Comparison of ENCODE assay signal across 8 cellular contexts in genomic region chr12:133080051-133080618, GRCh38. TPM values are rescaled to one million over a fixed set of nuclear protein-coding genes. Genes with fewer than 3 reads are reported as not detected.
A peak's percentile ranks its signal among the peaks of the same experiment; 100 is the strongest.
DNase-seq lines count a peak whose midpoint lies in the region; ATAC-seq and TF ChIP-seq lines count a peak whose summit lies in the region.

No MANE protein-coding gene starts in this region.

- peaks cover 10% of the 10 kb centered on the region for H3K4me1 Mint-ChIP-seq in activated T-cell treated with anti-CD3 and anti-CD28 coated beads, Interleukin-2, amount 50 U/mL, for 72 hours (ENCODE audit: low read depth)

- H3K4me3 Mint-ChIP-seq in activated T-cell treated with anti-CD3 and anti-CD28 coated beads, Interleukin-2, amount 50 U/mL, for 72 hours = no peak overlapping the region

- in situ Hi-C loops in Panc1 (cut with HindIII; ENCODE audit: low pct_unique_long_range_greater_than_20kb, low sequenced_read_pairs) = no loop called here

- ATAC-seq in GM21576 (IDR thresholded peaks at IDR 0.05; ENCODE audit: unreplicated experiment) (peak; percentile 78), Panc1 (peak; percentile 93)
- peak; percentile 81 to 85 for ATAC-seq in activated T-cell treated with anti-CD3 and anti-CD28 coated beads, Interleukin-2, amount 50 U/mL, for 72 hours (replicated peaks in 1 of 2)

- intact Hi-C loops in Panc1 (cut with micrococcal nuclease; ENCODE audit: unreplicated experiment) = no loop called here

- peaks cover 19 to 27% of the 10 kb centered on the region in 2 donors for H3K9me3 Mint-ChIP-seq in activated T-cell treated with anti-CD3 and anti-CD28 coated beads, Interleukin-2, amount 50 U/mL, for 72 hours

- no peaks in the 10 kb centered on the region for H3K4me1 ChIP-seq in Panc1 (ENCODE audit: control insufficient read depth, insufficient read depth, low read length)

- BruUV-seq in Panc1 (replicated peaks; lab: Mats Ljungman, UMichigan) = TSS peak; percentile 91

- no peak overlapping the region for H3K27ac Mint-ChIP-seq in activated T-cell treated with anti-CD3 and anti-CD28 coated beads, Interleukin-2, amount 50 U/mL, for 72 hours

- peak overlapping the region; percentile 74 to 79 for H3K4me3 ChIP-seq in Panc1 (ENCODE audit: low read depth in 2 of 2, low read length in 2 of 2)

- peak overlapping the region; percentile 77 for H3K27ac ChIP-seq in Panc1 (ENCODE audit: low read length)

- CTCF ChIA-PET in Panc1 (lab: Charles Lee) = no interaction called here

- no peaks in the 10 kb centered on the region for H3K27me3 ChIP-seq in Panc1 (ENCODE audit: control insufficient read depth, insufficient read depth, low read length)

- H3K36me3 Mint-ChIP-seq in activated T-cell treated with anti-CD3 and anti-CD28 coated beads, Interleukin-2, amount 50 U/mL, for 72 hours (ENCODE audit: insufficient read depth in 2 of 2) = peaks cover 41 to 61% of the 10 kb centered on the region in 2 donors

- TF ChIP-seq EP300 in Ishikawa (IDR thresholded peaks at IDR 0.05; ENCODE audit: borderline replicate concordance) = no peak; the same call in 1 of the 2 replicates

- no peak for TF ChIP-seq CTCF in Panc1 (IDR thresholded peaks at IDR 0.05)

- peaks cover 12% of the 10 kb centered on the region for H3K36me3 ChIP-seq in Panc1 (ENCODE audit: control insufficient read depth, insufficient read depth, low read length)

- peaks cover 60% of the 10 kb centered on the region for H3K9me3 ChIP-seq in Panc1 (ENCODE audit: control insufficient read depth, insufficient read depth, low read depth, low read length)

- peak; percentile 99 for DNase-seq in DMS53 treated with DMSO at 0.1 percent for 48 hours (lab: John Stamatoyannopoulos, UW; ENCODE audit: unreplicated experiment)
- DNase-seq in Panc1 (ENCODE audit: low read depth, low spot score) = peak; percentile 92
- peak; percentile 95 to 98 for DNase-seq in activated T-cell treated with anti-CD3 and anti-CD28 coated beads, Interleukin-2, amount 50 U/mL, for 72 hours
- DNase-seq in fibroblast of gingiva (ENCODE audit: low read depth) = peak; percentile 100
- peak; percentile 100 for DNase-seq in myocyte (ENCODE audit: low read depth)
- peak; percentile 84 to 95 for DNase-seq in stimulated activated CD8-positive, alpha-beta memory T cell treated with anti-CD3 and anti-CD28 coated beads, Interleukin-7, amount 100 ng/mL, for 48 hours (ENCODE audit: extremely low read depth in 1 of 2, low read depth in 1 of 2)

- no peaks in the 10 kb centered on the region for H3K27me3 Mint-ChIP-seq in activated T-cell treated with anti-CD3 and anti-CD28 coated beads, Interleukin-2, amount 50 U/mL, for 72 hours (ENCODE audit: low read depth)

- POLR2A ChIA-PET in Panc1 (lab: Charles Lee) = no interaction called here

- TF ChIP-seq RAD21 in Ishikawa (IDR thresholded peaks at IDR 0.05; ENCODE audit: low read depth) = no peak

TF ChIP-seq in Ishikawa, 13 proteins besides CTCF, POLR2A, EP300 and RAD21:
- TF ChIP-seq TEAD4 (IDR thresholded peaks at IDR 0.05) (peak; percentile 48; the same call in 1 of the 2 replicates), YY1 (IDR thresholded peaks at IDR 0.05; ENCODE audit: low read depth) (no peak), USF1 (IDR thresholded peaks at IDR 0.05) (peak; percentile 48), ZBTB7A (IDR thresholded peaks at IDR 0.05; ENCODE audit: low read depth) (no peak), CREB1 (IDR thresholded peaks at IDR 0.05; ENCODE audit: low read depth) (peak; percentile 96), EGR1 (IDR thresholded peaks at IDR 0.05) (no peak), NFIC (IDR thresholded peaks at IDR 0.05) (peak; percentile 16; the same call in 1 of the 2 replicates), MAX (IDR thresholded peaks at IDR 0.05) (peak; percentile 65), TCF12 (IDR thresholded peaks at IDR 0.05; ENCODE audit: low read depth) (peak; percentile 57), TAF1 (IDR thresholded peaks at IDR 0.05; ENCODE audit: low read depth) (0 out of 2 replicates have a peak, but pooled peaks have one; percentile 4), FOXM1 (IDR thresholded peaks at IDR 0.05; ENCODE audit: borderline replicate concordance, low read depth) (no peak; the same call in 1 of the 2 replicates)

RNA-seq across cellular contexts. Expression of gene ZNF140, which starts 0.6 kb away (rescaled TPM):
- total RNA-seq in Panc1 (2021; ENCODE audit: unreplicated experiment) = 14.3 TPM
- polyA plus RNA-seq in Panc1 (2012; ENCODE audit: insufficient read length) = 10.1 TPM
- 10 to 100 TPM; 24.6 to 31.7 TPM for total RNA-seq in activated T-cell treated with anti-CD3 and anti-CD28 coated beads, Interleukin-2, amount 50 U/mL, for 72 hours
- 15.1 and 19.4 TPM in 2 replicates for total RNA-seq in myocyte
- polyA plus RNA-seq in myocyte (2012) = 11.1 TPM

RNA-seq across cellular contexts. Expression of gene ZNF84, which starts 42.8 kb away (rescaled TPM):
- total RNA-seq in Panc1 (2021; ENCODE audit: unreplicated experiment) = 36.8 TPM
- 16.6 TPM for polyA plus RNA-seq in Panc1 (2012; ENCODE audit: insufficient read length)
- 10 to 100 TPM; 17.3 to 24.7 TPM for total RNA-seq in activated T-cell treated with anti-CD3 and anti-CD28 coated beads, Interleukin-2, amount 50 U/mL, for 72 hours
- total RNA-seq in myocyte = 23.0 and 29.3 TPM in 2 replicates
- polyA plus RNA-seq in myocyte (2012) = 12.8 TPM

RNA-seq across cellular contexts. Expression of gene ZNF891, which starts 49.9 kb away (rescaled TPM):
- 2.2 TPM for total RNA-seq in Panc1 (2021; ENCODE audit: unreplicated experiment)
- polyA plus RNA-seq in Panc1 (2012; ENCODE audit: insufficient read length) = 0.47 TPM
- 1 to 10 TPM; 1.8 to 2.2 TPM for total RNA-seq in activated T-cell treated with anti-CD3 and anti-CD28 coated beads, Interleukin-2, amount 50 U/mL, for 72 hours
- 1.0 and 1.2 TPM in 2 replicates for total RNA-seq in myocyte
- polyA plus RNA-seq in myocyte (2012) = 0.48 TPM

RNA-seq across cellular contexts. Expression of gene ZNF10, which starts 50.3 kb away (rescaled TPM):
- 12.4 TPM for total RNA-seq in Panc1 (2021; ENCODE audit: unreplicated experiment)
- 5.5 TPM for polyA plus RNA-seq in Panc1 (2012; ENCODE audit: insufficient read length)
- total RNA-seq in activated T-cell treated with anti-CD3 and anti-CD28 coated beads, Interleukin-2, amount 50 U/mL, for 72 hours = 10 to 100 TPM in 1 of 2 donors, 1 to 10 TPM in 1; 9.3 to 14.2 TPM
- total RNA-seq in myocyte = 5.6 and 9.3 TPM in 2 replicates
- polyA plus RNA-seq in myocyte (2012) = 3.9 TPM

Comparison
In these comparisons a context has a peak if more than half of its experiments do, and no peak if none do; other contexts are left out.
1. Peak in every context shown above with its lines: DNase-seq, ATAC-seq, H3K4me3 ChIP-seq and H3K27ac ChIP-seq.